Comparison of ENCODE assay signal across 12 cellular contexts in genomic region chr19:49373174-49373573, GRCh38. TPM values are rescaled to one million over a fixed set of nuclear protein-coding genes. Genes with fewer than 3 reads are reported as not detected.
DNase-seq lines count a peak whose midpoint lies in the region; ATAC-seq, FAIRE-seq and TF ChIP-seq lines count a peak whose summit lies in the region.
"Not testable (repeated sequence)": the region's sequence is repeated elsewhere in the genome, so short reads cannot be mapped to it uniquely, and the experiment has no call there.
"Had no signal": no experiment of that assay in that cellular context is flagged by ENCODE, and none has a peak within 500 bp of the region (broad histone marks: within the 10 kb centered on the region; RNA-seq: fewer than 3 reads in every experiment).

No MANE protein-coding gene starts in this region.

- not testable (repeated sequence) for TF ChIP-seq EP300 in K562 (IDR thresholded peaks at IDR 0.05; ENCODE audit: low read length)

- not testable (repeated sequence) for DNase-seq in GM23338 (ENCODE audit: low spot score); Karpas-422; OCI-LY7 (ENCODE audit: low spot score); K562 (ENCODE audit: extremely low read depth in 1 of 4, low spot score in 3 of 4)

- not testable (repeated sequence) for H4K20me1 ChIP-seq in BLaER1 treated with 17β-estradiol and CSF1 and Interleukin-3, amounts not matched to agents 10 nM and 100 nM; GM23338 (replicated peaks; ENCODE audit: insufficient read depth); Karpas-422 (ENCODE audit: insufficient read depth, low read depth, low read length); OCI-LY7 (ENCODE audit: insufficient read depth, low read length); K562 (replicated peaks; ENCODE audit: control insufficient read depth, insufficient read depth, low read length)

- H3K4me3 Mint-ChIP-seq in GM23338: not testable (repeated sequence)

- POLR2A ChIA-PET in OCI-LY7 (lab: Charles Lee) (interaction anchor here (0.6 kb wide), 1 partner anchor 15 kb away, joined by 4 read pairs; no protein-coding TSS in a partner anchor), K562 (lab: Yijun Ruan, JAX) (interaction anchor here (1.0 to 1.2 kb wide), 2 partner anchors 9 to 11 kb away, joined by 3 read pairs; no protein-coding TSS in a partner anchor)

- H3K4me1 ChIP-seq in BLaER1 treated with 17β-estradiol and CSF1 and Interleukin-3, amounts not matched to agents 10 nM and 100 nM: peaks cover 0 to 20% (median 12%) of the 10 kb centered on the region in 10 experiments; a peak in 13 of 20 replicates
- not testable (repeated sequence) for H3K4me1 ChIP-seq in GM23338 (ENCODE audit: insufficient read depth); OCI-LY7 (ENCODE audit: insufficient read depth, low read length, poor library complexity, severe bottlenecking); K562 (replicated peaks in 1 of 2; ENCODE audit: control insufficient read depth in 2 of 2, insufficient read depth in 2 of 2, low read length in 2 of 2)
- peaks cover 40% of the 10 kb centered on the region for H3K4me1 ChIP-seq in Karpas-422 (ENCODE audit: low read length)

- H3K9me1 ChIP-seq in K562 (ENCODE audit: control insufficient read depth, insufficient read depth, low read length): not testable (repeated sequence)

- H3K9me3 ChIP-seq in BLaER1 treated with 17β-estradiol and CSF1 and Interleukin-3, amounts not matched to agents 10 nM and 100 nM (replicated peaks in 1 of 11): peaks cover 26 to 36% (median 30%) of the 10 kb centered on the region in 11 experiments
- H3K9me3 ChIP-seq in Karpas-422 (ENCODE audit: low read length) (peaks cover 18% of the 10 kb centered on the region), OCI-LY7 (ENCODE audit: low read length) (peaks cover 12% of the 10 kb centered on the region; the same call in 1 of the 2 replicates)
- H3K9me3 ChIP-seq in K562 (replicated peaks; ENCODE audit: control insufficient read depth, insufficient read depth, low read depth, low read length): not testable (repeated sequence)

- in situ Hi-C loops in K562 (cut with MboI): not testable (repeated sequence)

- intact Hi-C loops in OCI-LY7 (cut with micrococcal nuclease; ENCODE audit: unreplicated experiment); K562 (cut with micrococcal nuclease): not testable (repeated sequence)

- peak overlapping the region; percentile 44 for H3K27ac ChIP-seq in 22Rv1
- not testable (repeated sequence) for H3K27ac ChIP-seq in BLaER1 treated with 17β-estradiol and CSF1 and Interleukin-3, amounts not matched to agents 10 nM and 100 nM; GM23338 (ENCODE audit: low read depth); OCI-LY7 (ENCODE audit: low read depth, low read length, poor library complexity, severe bottlenecking); K562 (ENCODE audit: extremely low read depth, low read depth, low read length)
- H3K27ac ChIP-seq in Karpas-422 (ENCODE audit: low read length): peak overlapping the region; percentile 88

- WGBS in K562 (ENCODE audit: insufficient coverage, low coverage, missing lambda C conversion rate): 35% methylated on average over 2 of the region's 3 CpGs

- H3K27me3 ChIP-seq in BLaER1 treated with 17β-estradiol and CSF1 and Interleukin-3, amounts not matched to agents 10 nM and 100 nM; GM23338 (ENCODE audit: insufficient read depth); Karpas-422 (ENCODE audit: low read length); K562 (ENCODE audit: control insufficient read depth in 2 of 2, insufficient read depth in 2 of 2, low read length in 2 of 2): not testable (repeated sequence)

- peaks cover 26% of the 10 kb centered on the region for H3K9me3 Mint-ChIP-seq in GM23338

- H3K27me3 Mint-ChIP-seq in GM23338 (ENCODE audit: insufficient read depth, low read depth, poor library complexity): not testable (repeated sequence)

- not testable (repeated sequence) for H3K4me1 Mint-ChIP-seq in GM23338

- not testable (repeated sequence) for TF ChIP-seq RAD21 in K562 (CRISPR knock-in tag; conservative IDR thresholded peaks at IDR 0.05 in 1 of 2, IDR thresholded peaks at IDR 0.05 in 1 of 2)

- CTCF ChIA-PET in OCI-LY7 (lab: Charles Lee; ENCODE audit: unreplicated experiment): not testable (repeated sequence)
- CTCF ChIA-PET in K562 (lab: Yijun Ruan, JAX; ENCODE audit: low intra/inter-chr PET ratio): interaction anchor here (0.7 kb wide), 1 partner anchor 82 kb away, joined by 4 read pairs; no protein-coding TSS in a partner anchor

- not testable (repeated sequence) for BruUV-seq in OCI-LY7 (replicated peaks; lab: Mats Ljungman, UMichigan); K562 (replicated peaks; lab: Mats Ljungman, UMichigan)

- H3K9ac ChIP-seq in BLaER1 treated with 17β-estradiol and CSF1 and Interleukin-3, amounts not matched to agents 10 nM and 100 nM; K562 (ENCODE audit: insufficient read depth in 1 of 2, low read depth in 2 of 2, low read length in 2 of 2): not testable (repeated sequence)
- peak overlapping the region; percentile 58 for H3K9ac ChIP-seq in Karpas-422 (ENCODE audit: low read length)

- H3K27ac Mint-ChIP-seq in GM23338: not testable (repeated sequence)

- TF ChIP-seq POLR2A in K562 (conservative IDR thresholded peaks at IDR 0.05): not testable (repeated sequence)

- H2AFZ ChIP-seq in GM23338 (peak overlapping the region; percentile 90; the same call in 1 of the 2 replicates), Karpas-422 (ENCODE audit: low read length) (0 out of 2 replicates have a peak overlapping the region, but pooled peaks have one; percentile 83), K562 (ENCODE audit: low read depth, low read length) (peak overlapping the region; percentile 83; the same call in 1 of the 2 replicates)
- not testable (repeated sequence) for H2AFZ ChIP-seq in OCI-LY7 (ENCODE audit: low read length)

- H3K36me3 Mint-ChIP-seq in GM23338 (ENCODE audit: low read depth): peaks cover 21% of the 10 kb centered on the region; the same call in 2 of the 3 replicates

- not testable (repeated sequence) for ATAC-seq in GM23338, K562

- not testable (repeated sequence) for FAIRE-seq in K562 (lab: Jason Lieb, UNC)

- not testable (repeated sequence) for H3K36me3 ChIP-seq in BLaER1 treated with 17β-estradiol and CSF1 and Interleukin-3, amounts not matched to agents 10 nM and 100 nM; GM23338 (ENCODE audit: insufficient read depth); Karpas-422 (ENCODE audit: insufficient read depth, low read length); OCI-LY7 (ENCODE audit: insufficient read depth, low read length); K562 (ENCODE audit: control insufficient read depth, insufficient read depth, low read length)

- not testable (repeated sequence) for H3K4me3 ChIP-seq in BLaER1 treated with 17β-estradiol and CSF1 and Interleukin-3, amounts not matched to agents 10 nM and 100 nM; GM23338; OCI-LY7 (ENCODE audit: low read depth, low read length, poor library complexity, severe bottlenecking); K562
- peak overlapping the region; percentile 54 for H3K4me3 ChIP-seq in Karpas-422 (ENCODE audit: low read length)

- not testable (repeated sequence) for TF ChIP-seq CTCF in 22Rv1 (IDR thresholded peaks at IDR 0.05); GM23338 (conservative IDR thresholded peaks at IDR 0.05; ENCODE audit: low read depth in 2 of 2); OCI-LY7 (conservative IDR thresholded peaks at IDR 0.05; ENCODE audit: low read length); K562 (IDR thresholded peaks at IDR 0.05 in 2 of 3, conservative IDR thresholded peaks at IDR 0.05 in 1 of 3; ENCODE audit: insufficient read depth in 2 of 3, low read depth in 1 of 3, low read length in 3 of 3)

- not testable (repeated sequence) for H3K9me2 ChIP-seq in GM23338 (ENCODE audit: insufficient read depth); Karpas-422 (replicated peaks; ENCODE audit: insufficient read depth, low read length); OCI-LY7 (ENCODE audit: insufficient read depth, low read length)

- not testable (repeated sequence) for H3F3A ChIP-seq in GM23338 (replicated peaks; ENCODE audit: low read depth)

- H3K79me2 ChIP-seq in GM23338 (replicated peaks; ENCODE audit: insufficient read depth); Karpas-422 (ENCODE audit: low read length); OCI-LY7 (ENCODE audit: insufficient read depth, low read depth, low read length); K562 (ENCODE audit: control insufficient read depth, insufficient read depth, low read length): not testable (repeated sequence)

- peak overlapping the region in 8 of 11 experiments; percentile 8 to 68 (median 43); a peak in 12 of 22 replicates for H3K4me2 ChIP-seq in BLaER1 treated with 17β-estradiol and CSF1 and Interleukin-3, amounts not matched to agents 10 nM and 100 nM
- H3K4me2 ChIP-seq in GM23338: not testable (repeated sequence)
- H3K4me2 ChIP-seq in Karpas-422 (ENCODE audit: low read depth, low read length, poor library complexity, severe bottlenecking) (peak overlapping the region; percentile 77), OCI-LY7 (ENCODE audit: low read length) (peak overlapping the region; percentile 23; the same call in 1 of the 2 replicates), K562 (ENCODE audit: insufficient read depth, low read length) (0 out of 2 replicates have a peak overlapping the region, but pooled peaks have one; percentile 35)

RNA-seq across cellular contexts. Expression of gene DKKL1, which starts 9.5 kb away (rescaled TPM):
- total RNA-seq in GM23338 (2014; rRNA removed; shearing (Covaris generic)): 0.76 TPM in 1 of 2 replicates, not detected in the other
- polyA plus RNA-seq in GM23338 (2016; fragmentation: Nextera tagmentation; extraction: Ambion mirVana) (2.9 and 3.6 TPM in 2 replicates), K562 (2011; rRNA removed) (1.4 and 1.5 TPM in 2 replicates), K562 (2014; fragmentation: Illumina TruSeq; extraction: Trizol) (0.30 and 0.52 TPM in 2 replicates), K562 (2014; fragmentation: Nextera tagmentation; extraction: Ambion mirVana) (under 1 TPM; 0.15 to 0.34 TPM), K562 (2014; rRNA removed) (0.44 and 0.96 TPM in 2 replicates)
- total RNA-seq in Karpas-422 (2014; rRNA removed; shearing (Covaris generic); ENCODE audit: low replicate concordance): 1.2 TPM in 1 of 2 replicates, not detected in the other
- 0.15 and 0.63 TPM in 2 replicates for total RNA-seq in OCI-LY7 (2014; rRNA removed; shearing (Covaris generic))
- total RNA-seq in OCI-LY7 (2022) (0.61 and 0.79 TPM in 2 replicates), K562 (2014; rRNA removed) (1.4 and 1.7 TPM in 2 replicates), K562 (2014; rRNA removed; fragmentation: Illumina TruSeq; extraction: Trizol) (0.44 and 0.61 TPM in 2 replicates), K562 (2015; rRNA removed; fragmentation: Illumina TruSeq; extraction: Trizol) (0.62 and 0.90 TPM in 2 replicates), K562 (2021) (0.69 and 1.3 TPM in 2 replicates)
- total RNA-seq in K562 (2011; cell fraction: chromatin; rRNA removed; ENCODE audit: low replicate concordance): 1.1 and 1.3 TPM in 2 replicates
- 1.3 and 1.7 TPM in 2 replicates for total RNA-seq in K562 (2011; cell fraction: nucleolus; rRNA removed)
- 1.3 and 2.3 TPM in 2 replicates for total RNA-seq in K562 (2011; cell fraction: nucleoplasm; rRNA removed)
- 1.0 and 1.1 TPM in 2 replicates for polyA plus RNA-seq in K562 (2011; cell fraction: cytosol; rRNA removed)
- 1.4 TPM in 2 replicates for polyA plus RNA-seq in K562 (2011; cell fraction: nucleus; rRNA removed)
- polyA plus RNA-seq in K562 (2012): 0.56 and 1.2 TPM in 2 replicates
- polyA minus RNA-seq in K562 (2011; rRNA and poly(A)+ RNA removed): 0.66 and 0.70 TPM in 2 replicates
- 1.9 TPM in 1 of 2 replicates, not detected in the other for polyA minus RNA-seq in K562 (2011; cell fraction: cytosol; rRNA and poly(A)+ RNA removed)
- not detected in 2 replicates for polyA minus RNA-seq in K562 (2011; cell fraction: nucleus; rRNA and poly(A)+ RNA removed)
- total RNA-seq: CD4-positive, alpha-beta memory T cell; CD4-positive, CD25-positive, alpha-beta regulatory T cell; CD8-positive, alpha-beta memory T cell had no signal
- polyA plus RNA-seq: CD14-positive monocyte; CD4-positive, alpha-beta memory T cell; CD4-positive, CD25-positive, alpha-beta regulatory T cell; CD8-positive, alpha-beta memory T cell had no signal

RNA-seq across cellular contexts. Expression of gene TEAD2, which starts 11.0 kb away (rescaled TPM):
- 74.4 and 82.5 TPM in 2 replicates for total RNA-seq in GM23338 (2014; rRNA removed; shearing (Covaris generic))
- polyA plus RNA-seq in GM23338 (2016; fragmentation: Nextera tagmentation; extraction: Ambion mirVana) (30.3 and 34.3 TPM in 2 replicates), K562 (2011; rRNA removed) (10.7 and 12.4 TPM in 2 replicates), K562 (2014; fragmentation: Illumina TruSeq; extraction: Trizol) (25.4 and 27.0 TPM in 2 replicates), K562 (2014; fragmentation: Nextera tagmentation; extraction: Ambion mirVana) (1 to 10 TPM; 1.6 to 1.8 TPM), K562 (2014; rRNA removed) (14.2 and 18.8 TPM in 2 replicates)
- 2.9 and 5.5 TPM in 2 replicates for total RNA-seq in Karpas-422 (2014; rRNA removed; shearing (Covaris generic); ENCODE audit: low replicate concordance)
- 5.3 and 7.4 TPM in 2 replicates for total RNA-seq in OCI-LY7 (2014; rRNA removed; shearing (Covaris generic))
- total RNA-seq in OCI-LY7 (2022) (4.9 and 7.6 TPM in 2 replicates), K562 (2014; rRNA removed) (14.7 and 15.3 TPM in 2 replicates), K562 (2014; rRNA removed; fragmentation: Illumina TruSeq; extraction: Trizol) (11.2 and 12.6 TPM in 2 replicates), K562 (2015; rRNA removed; fragmentation: Illumina TruSeq; extraction: Trizol) (12.7 and 13.9 TPM in 2 replicates), K562 (2021) (19.5 and 20.7 TPM in 2 replicates)
- total RNA-seq in K562 (2011; cell fraction: chromatin; rRNA removed; ENCODE audit: low replicate concordance): 12.9 and 26.4 TPM in 2 replicates
- 12.1 and 13.3 TPM in 2 replicates for total RNA-seq in K562 (2011; cell fraction: nucleolus; rRNA removed)
- 15.0 and 16.8 TPM in 2 replicates for total RNA-seq in K562 (2011; cell fraction: nucleoplasm; rRNA removed)
- 11.2 and 17.7 TPM in 2 replicates for polyA plus RNA-seq in K562 (2011; cell fraction: cytosol; rRNA removed)
- polyA plus RNA-seq in K562 (2011; cell fraction: nucleus; rRNA removed): 9.4 and 15.6 TPM in 2 replicates
- polyA plus RNA-seq in K562 (2012): 15.9 and 17.9 TPM in 2 replicates
- 7.2 and 9.5 TPM in 2 replicates for polyA minus RNA-seq in K562 (2011; rRNA and poly(A)+ RNA removed)
- 10.4 and 14.6 TPM in 2 replicates for polyA minus RNA-seq in K562 (2011; cell fraction: cytosol; rRNA and poly(A)+ RNA removed)
- polyA minus RNA-seq in K562 (2011; cell fraction: nucleus; rRNA and poly(A)+ RNA removed): 4.8 and 6.9 TPM in 2 replicates
- total RNA-seq: CD4-positive, alpha-beta memory T cell; CD4-positive, CD25-positive, alpha-beta regulatory T cell; CD8-positive, alpha-beta memory T cell had no signal
- polyA plus RNA-seq: CD14-positive monocyte; CD4-positive, alpha-beta memory T cell; CD4-positive, CD25-positive, alpha-beta regulatory T cell; CD8-positive, alpha-beta memory T cell had no signal

RNA-seq across cellular contexts. Expression of gene KASH5, which starts 14.9 kb away (rescaled TPM):
- total RNA-seq in GM23338 (2014; rRNA removed; shearing (Covaris generic)): not detected in 2 replicates
- polyA plus RNA-seq in GM23338 (2016; fragmentation: Nextera tagmentation; extraction: Ambion mirVana) (0.44 TPM in 1 of 2 replicates, not detected in the other), K562 (2011; rRNA removed) (0.60 and 0.70 TPM in 2 replicates), K562 (2014; fragmentation: Illumina TruSeq; extraction: Trizol) (0.19 and 0.31 TPM in 2 replicates), K562 (2014; fragmentation: Nextera tagmentation; extraction: Ambion mirVana) (under 1 TPM in 1 of 2 experiments, not detected in 1; 0.13 TPM), K562 (2014; rRNA removed) (0.84 and 3.2 TPM in 2 replicates)
- 0.52 and 0.65 TPM in 2 replicates for total RNA-seq in Karpas-422 (2014; rRNA removed; shearing (Covaris generic); ENCODE audit: low replicate concordance)
- 12.0 and 15.9 TPM in 2 replicates for total RNA-seq in OCI-LY7 (2014; rRNA removed; shearing (Covaris generic))
- total RNA-seq in OCI-LY7 (2022) (16.3 and 19.4 TPM in 2 replicates), K562 (2014; rRNA removed) (0.36 and 0.78 TPM in 2 replicates), K562 (2014; rRNA removed; fragmentation: Illumina TruSeq; extraction: Trizol) (0.26 and 0.44 TPM in 2 replicates), K562 (2015; rRNA removed; fragmentation: Illumina TruSeq; extraction: Trizol) (0.07 and 0.41 TPM in 2 replicates), K562 (2021) (0.20 and 0.60 TPM in 2 replicates)
- 0.84 and 1.3 TPM in 2 replicates for total RNA-seq in K562 (2011; cell fraction: chromatin; rRNA removed; ENCODE audit: low replicate concordance)
- total RNA-seq in K562 (2011; cell fraction: nucleolus; rRNA removed): 1.0 and 1.8 TPM in 2 replicates
- 0.44 and 0.61 TPM in 2 replicates for total RNA-seq in K562 (2011; cell fraction: nucleoplasm; rRNA removed)
- polyA plus RNA-seq in K562 (2011; cell fraction: cytosol; rRNA removed): 0.54 and 1.3 TPM in 2 replicates
- polyA plus RNA-seq in K562 (2011; cell fraction: nucleus; rRNA removed): 1.9 and 2.2 TPM in 2 replicates
- 0.44 and 1.5 TPM in 2 replicates for polyA plus RNA-seq in K562 (2012)
- polyA minus RNA-seq in K562 (2011; rRNA and poly(A)+ RNA removed): 0.12 and 0.14 TPM in 2 replicates
- not detected in 2 replicates for polyA minus RNA-seq in K562 (2011; cell fraction: cytosol; rRNA and poly(A)+ RNA removed)
- not detected in 2 replicates for polyA minus RNA-seq in K562 (2011; cell fraction: nucleus; rRNA and poly(A)+ RNA removed)
- total RNA-seq: CD4-positive, CD25-positive, alpha-beta regulatory T cell had no signal
- polyA plus RNA-seq: AG04450; CD14-positive monocyte; CD4-positive, alpha-beta memory T cell; CD4-positive, CD25-positive, alpha-beta regulatory T cell; CD8-positive, alpha-beta memory T cell had no signal

RNA-seq across cellular contexts. Expression of gene CD37, which starts 38.0 kb away (rescaled TPM):
- not detected in 2 replicates for total RNA-seq in GM23338 (2014; rRNA removed; shearing (Covaris generic))
- polyA plus RNA-seq in GM23338 (2016; fragmentation: Nextera tagmentation; extraction: Ambion mirVana) (106 and 114 TPM in 2 replicates), K562 (2011; rRNA removed) (2.5 and 5.8 TPM in 2 replicates), K562 (2014; fragmentation: Illumina TruSeq; extraction: Trizol) (16.3 and 19.0 TPM in 2 replicates), K562 (2014; fragmentation: Nextera tagmentation; extraction: Ambion mirVana) (1 to 10 TPM; 7.4 to 8.3 TPM), K562 (2014; rRNA removed) (10.8 and 11.0 TPM in 2 replicates)
- total RNA-seq in Karpas-422 (2014; rRNA removed; shearing (Covaris generic); ENCODE audit: low replicate concordance): 975 and 1,210 TPM in 2 replicates
- total RNA-seq in OCI-LY7 (2014; rRNA removed; shearing (Covaris generic)): 170 and 219 TPM in 2 replicates
- total RNA-seq in OCI-LY7 (2022) (279 and 352 TPM in 2 replicates), K562 (2014; rRNA removed) (4.0 and 5.0 TPM in 2 replicates), K562 (2014; rRNA removed; fragmentation: Illumina TruSeq; extraction: Trizol) (3.1 and 3.8 TPM in 2 replicates), K562 (2015; rRNA removed; fragmentation: Illumina TruSeq; extraction: Trizol) (5.0 and 6.2 TPM in 2 replicates), K562 (2021) (11.0 and 12.0 TPM in 2 replicates)
- total RNA-seq in K562 (2011; cell fraction: chromatin; rRNA removed; ENCODE audit: low replicate concordance): 15.6 and 23.5 TPM in 2 replicates
- total RNA-seq in K562 (2011; cell fraction: nucleolus; rRNA removed): 8.3 and 13.2 TPM in 2 replicates
- 12.3 and 15.8 TPM in 2 replicates for total RNA-seq in K562 (2011; cell fraction: nucleoplasm; rRNA removed)
- polyA plus RNA-seq in K562 (2011; cell fraction: cytosol; rRNA removed): 7.5 and 9.8 TPM in 2 replicates
- polyA plus RNA-seq in K562 (2011; cell fraction: nucleus; rRNA removed): 21.2 and 22.5 TPM in 2 replicates
- polyA plus RNA-seq in K562 (2012): 14.6 and 37.6 TPM in 2 replicates
- 3.6 and 5.2 TPM in 2 replicates for polyA minus RNA-seq in K562 (2011; rRNA and poly(A)+ RNA removed)
- polyA minus RNA-seq in K562 (2011; cell fraction: cytosol; rRNA and poly(A)+ RNA removed): 5.4 and 7.6 TPM in 2 replicates
- polyA minus RNA-seq in K562 (2011; cell fraction: nucleus; rRNA and poly(A)+ RNA removed): 3.6 and 3.8 TPM in 2 replicates
- total RNA-seq: A673 had no signal
- polyA plus RNA-seq: AG04450 had no signal

RNA-seq across cellular contexts. Expression of gene SLC6A16, which starts 48.2 kb away (rescaled TPM):
- 0.31 and 1.6 TPM in 2 replicates for total RNA-seq in GM23338 (2014; rRNA removed; shearing (Covaris generic))
- 1.4 and 1.8 TPM in 2 replicates for polyA plus RNA-seq in GM23338 (2016; fragmentation: Nextera tagmentation; extraction: Ambion mirVana)
- 16.9 and 42.6 TPM in 2 replicates for total RNA-seq in Karpas-422 (2014; rRNA removed; shearing (Covaris generic); ENCODE audit: low replicate concordance)
- total RNA-seq in OCI-LY7 (2014; rRNA removed; shearing (Covaris generic)): 2.5 and 2.8 TPM in 2 replicates
- 15.8 and 21.7 TPM in 2 replicates for total RNA-seq in OCI-LY7 (2022)
- total RNA-seq in K562 (2011; cell fraction: chromatin; rRNA removed; ENCODE audit: low replicate concordance): 2.9 and 6.2 TPM in 2 replicates
- 2.0 and 2.6 TPM in 2 replicates for total RNA-seq in K562 (2011; cell fraction: nucleolus; rRNA removed)
- total RNA-seq in K562 (2011; cell fraction: nucleoplasm; rRNA removed): 3.0 and 3.2 TPM in 2 replicates
- total RNA-seq in K562 (2014; rRNA removed): 0.05 TPM in 1 of 2 replicates, not detected in the other
- 0.35 and 0.36 TPM in 2 replicates for total RNA-seq in K562 (2014; rRNA removed; fragmentation: Illumina TruSeq; extraction: Trizol)
- total RNA-seq in K562 (2015; rRNA removed; fragmentation: Illumina TruSeq; extraction: Trizol): 0.15 and 0.22 TPM in 2 replicates
- 0.67 and 0.95 TPM in 2 replicates for total RNA-seq in K562 (2021)
- 0.37 and 0.52 TPM in 2 replicates for polyA plus RNA-seq in K562 (2011; rRNA removed)
- 0.27 and 0.30 TPM in 2 replicates for polyA plus RNA-seq in K562 (2011; cell fraction: cytosol; rRNA removed)
- 1.4 and 1.6 TPM in 2 replicates for polyA plus RNA-seq in K562 (2011; cell fraction: nucleus; rRNA removed)
- polyA plus RNA-seq in K562 (2012): 0.37 and 0.76 TPM in 2 replicates
- 0.09 and 0.48 TPM in 2 replicates for polyA plus RNA-seq in K562 (2014; fragmentation: Illumina TruSeq; extraction: Trizol)
- polyA plus RNA-seq in K562 (2014; fragmentation: Nextera tagmentation; extraction: Ambion mirVana): under 1 TPM; 0.35 to 0.46 TPM
- 0.66 and 0.80 TPM in 2 replicates for polyA plus RNA-seq in K562 (2014; rRNA removed)
- polyA minus RNA-seq in K562 (2011; rRNA and poly(A)+ RNA removed): 0.27 and 1.1 TPM in 2 replicates
- 0.38 TPM in 1 of 2 replicates, not detected in the other for polyA minus RNA-seq in K562 (2011; cell fraction: cytosol; rRNA and poly(A)+ RNA removed)
- 0.40 and 0.44 TPM in 2 replicates for polyA minus RNA-seq in K562 (2011; cell fraction: nucleus; rRNA and poly(A)+ RNA removed)
